Comparison of ENCODE assay signal across 8 cellular contexts in the genomic region with DNA sequence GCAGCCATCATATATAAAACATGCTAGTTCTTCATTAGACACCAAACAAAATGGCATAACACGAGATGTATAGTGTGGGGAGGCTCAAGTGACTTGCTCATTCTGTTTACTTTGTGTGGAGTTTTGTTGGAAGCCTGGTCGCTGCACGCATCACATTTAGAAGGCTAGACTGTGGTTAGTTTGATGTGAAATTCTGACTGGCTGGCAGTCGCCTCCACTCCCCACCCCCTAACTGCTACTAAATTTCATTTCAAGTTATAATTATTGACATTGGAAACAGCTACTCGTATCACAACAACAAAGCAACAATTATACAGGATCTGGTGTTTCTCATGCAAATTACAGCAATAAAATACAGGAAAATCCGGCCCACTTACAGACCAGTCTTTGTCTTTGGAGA.
DNase-seq lines count a peak whose midpoint lies in the region; ATAC-seq, FAIRE-seq and TF ChIP-seq lines count a peak whose summit lies in the region.

No MANE protein-coding gene starts in this region.

- H3K4me2 ChIP-seq in OCI-LY1 (ENCODE audit: low read length) = no peak overlapping the region
- peak overlapping the region; percentile 13 for H3K4me2 ChIP-seq in parathyroid adenoma (ENCODE audit: low read length)

- H3K27ac ChIP-seq in OCI-LY1 (ENCODE audit: low read depth, low read length, poor library complexity, severe bottlenecking) = no peak overlapping the region
- no peak overlapping the region for H3K27ac ChIP-seq in parathyroid adenoma

- H3K4me3 ChIP-seq in OCI-LY1 (ENCODE audit: low read depth, low read length, poor library complexity, severe bottlenecking) (no peak overlapping the region), fibroblast of villous mesenchyme (ENCODE audit: low read depth, low read length) (peak overlapping the region; percentile 59), parathyroid adenoma (ENCODE audit: low read depth, low read length) (peak overlapping the region; percentile 52)

- H4K20me1 ChIP-seq in OCI-LY1 (ENCODE audit: insufficient read depth, low read length) = no peaks in the 10 kb centered on the region

- no peaks in the 10 kb centered on the region for H3K79me2 ChIP-seq in OCI-LY1 (ENCODE audit: insufficient read depth, low read length)
- no peaks in the 10 kb centered on the region for H3K79me2 ChIP-seq in parathyroid adenoma

- H3K9me2 ChIP-seq in OCI-LY1 (ENCODE audit: low read depth, low read length) = no peaks in the 10 kb centered on the region

- H3K9ac ChIP-seq in OCI-LY1 (ENCODE audit: low read length) (no peak overlapping the region), parathyroid adenoma (no peak overlapping the region)

- H3F3A ChIP-seq in OCI-LY1 (ENCODE audit: insufficient read depth, low read length) = no peaks in the 10 kb centered on the region

- H3K4me1 ChIP-seq in OCI-LY1 (ENCODE audit: insufficient read depth, low read length, severe bottlenecking) (peaks cover 27% of the 10 kb centered on the region), parathyroid adenoma (no peaks in the 10 kb centered on the region)

- no peak for FAIRE-seq in HTR-8/SVneo (lab: Jason Lieb, UNC)

- no peak for ATAC-seq in HG03520 (IDR thresholded peaks at IDR 0.05; ENCODE audit: unreplicated experiment)
- no peak for ATAC-seq in GM19463 (IDR thresholded peaks at IDR 0.05; ENCODE audit: unreplicated experiment)
- ATAC-seq in GM19455 (IDR thresholded peaks at IDR 0.05; ENCODE audit: unreplicated experiment) = no peak

- TF ChIP-seq CTCF in OCI-LY1 (IDR thresholded peaks at IDR 0.05; ENCODE audit: low read length) = no peak
- no peak for TF ChIP-seq CTCF in fibroblast of villous mesenchyme (IDR thresholded peaks at IDR 0.05; ENCODE audit: insufficient read depth, low read depth, low read length)
- TF ChIP-seq CTCF in parathyroid adenoma (IDR thresholded peaks at IDR 0.05) = no peak

- H3K36me3 ChIP-seq in OCI-LY1 (ENCODE audit: insufficient read depth, low read length) (no peaks in the 10 kb centered on the region), parathyroid adenoma (ENCODE audit: control insufficient read depth, insufficient read depth, low read length) (no peaks in the 10 kb centered on the region)

- H2AFZ ChIP-seq in OCI-LY1 (ENCODE audit: low read length) (peak overlapping the region; percentile 54; the same call in 1 of the 2 replicates), parathyroid adenoma (no peak overlapping the region)

- H3K27me3 ChIP-seq in OCI-LY1 (ENCODE audit: insufficient read depth, low read length) = no peaks in the 10 kb centered on the region
- no peaks in the 10 kb centered on the region for H3K27me3 ChIP-seq in parathyroid adenoma (ENCODE audit: control insufficient read depth, insufficient read depth, low read length)

- DNase-seq in DMS53 (lab: John Stamatoyannopoulos, UW) (peak; percentile 71), fibroblast of villous mesenchyme (ENCODE audit: low read depth) (peak; percentile 74), HTR-8/SVneo (ENCODE audit: insufficient read length, low spot score) (no peak)

- no peaks in the 10 kb centered on the region for H3K9me3 ChIP-seq in OCI-LY1 (ENCODE audit: low read length)
- H3K9me3 ChIP-seq in parathyroid adenoma (ENCODE audit: control insufficient read depth, low read length) = no peaks in the 10 kb centered on the region
